14 cellular contexts compared by ENCODE assay signal in the genomic region with DNA sequence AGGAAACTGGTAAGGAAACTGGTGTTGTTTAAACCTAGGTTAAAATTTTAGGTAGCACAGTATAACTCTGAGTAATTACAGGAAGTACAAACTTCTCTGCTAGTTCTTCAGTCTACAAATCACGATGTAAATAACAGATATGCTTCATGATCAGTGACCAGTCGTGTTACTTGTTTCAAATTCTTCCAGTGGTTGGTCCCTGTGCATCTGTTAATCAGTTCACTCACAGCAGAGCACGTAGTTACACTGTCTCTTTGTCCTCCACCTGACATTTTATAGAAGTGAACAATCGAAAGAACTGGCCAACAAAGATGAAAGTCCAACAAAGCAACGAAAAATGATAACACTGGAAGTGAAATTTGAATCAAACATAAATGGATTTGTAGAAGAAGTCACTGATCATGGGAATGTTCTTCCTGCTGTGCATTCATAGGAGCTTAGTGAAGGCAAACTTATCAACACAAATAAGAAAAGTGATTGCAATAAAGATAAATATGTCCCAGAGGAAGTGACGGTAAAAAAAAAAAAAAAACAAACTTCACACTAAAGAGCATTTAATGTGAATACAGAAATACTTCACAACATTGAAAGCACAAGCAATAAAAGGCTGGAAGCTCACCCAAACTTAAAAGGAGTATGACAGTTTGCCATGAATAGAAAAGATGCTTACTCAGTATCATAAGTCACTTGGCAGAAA. TPM values are rescaled to one million over a fixed set of nuclear protein-coding genes. Genes with fewer than 3 reads are reported as not detected.
A peak's percentile ranks its signal among the peaks of the same experiment; 100 is the strongest.
DNase-seq lines count a peak whose midpoint lies in the region; ATAC-seq and TF ChIP-seq lines count a peak whose summit lies in the region.
"Had no signal": no experiment of that assay in that cellular context is flagged by ENCODE, and none has a peak within 500 bp of the region (broad histone marks: within the 10 kb centered on the region; RNA-seq: fewer than 3 reads in every experiment).

No MANE protein-coding gene starts in this region.

- peak; percentile 59 to 87 for ATAC-seq in CD4-positive, CD25-positive, alpha-beta regulatory T cell (ENCODE audit: low read depth in 2 of 2)
- peak; percentile 33 for ATAC-seq in body of pancreas
- ATAC-seq in mucosa of descending colon, result peak; percentile 79
- no peak for ATAC-seq in HG02588 (IDR thresholded peaks at IDR 0.05; ENCODE audit: unreplicated experiment)

- H3K36me3 Mint-ChIP-seq in CD4-positive, CD25-positive, alpha-beta regulatory T cell, result peaks cover 41% of the 10 kb centered on the region

- TF ChIP-seq CTCF in body of pancreas (IDR thresholded peaks at IDR 0.05), result no peak
- TF ChIP-seq CTCF in mucosa of descending colon (IDR thresholded peaks at IDR 0.05), result no peak

- peaks cover 16% of the 10 kb centered on the region for H3K4me1 ChIP-seq in CD4-positive, CD25-positive, alpha-beta regulatory T cell (ENCODE audit: control insufficient read depth, insufficient read depth, low read length, poor library complexity, severe bottlenecking)
- H3K4me1 ChIP-seq in body of pancreas, result peaks cover 16% of the 10 kb centered on the region
- peaks cover 19% of the 10 kb centered on the region for H3K4me1 ChIP-seq in mucosa of descending colon (ENCODE audit: low read depth)
- H3K4me1 ChIP-seq: BE2C had no signal

- peak overlapping the region; percentile 49 to 78 (median 74) for H3K4me3 Mint-ChIP-seq in CD4-positive, CD25-positive, alpha-beta regulatory T cell

- intact Hi-C loops in body of pancreas (cut with DNase I) (no loop called here), mucosa of descending colon (cut with DNase I, micrococcal nuclease) (no loop called here)

- 12 to 17% methylated on average over 6 of the region's 6 CpGs for WGBS in body of pancreas, 2 donors

- no peaks in the 10 kb centered on the region for H3K27me3 ChIP-seq in CD4-positive, CD25-positive, alpha-beta regulatory T cell (ENCODE audit: control insufficient read depth, insufficient read depth, low read length)
- H3K27me3 ChIP-seq in body of pancreas, result no peaks in the 10 kb centered on the region
- H3K27me3 ChIP-seq: ascending aorta, BE2C had no signal

- H3K4me1 Mint-ChIP-seq in CD4-positive, CD25-positive, alpha-beta regulatory T cell, result peaks cover 17 to 50% (median 44%) of the 10 kb centered on the region in 4 donors

- peak overlapping the region; percentile 69 for H3K27ac ChIP-seq in CD4-positive, CD25-positive, alpha-beta regulatory T cell (ENCODE audit: insufficient read depth, low read length, poor library complexity, severe bottlenecking)
- peak overlapping the region in 1 of 4 donors; percentile 24 for H3K27ac ChIP-seq in body of pancreas
- H3K27ac ChIP-seq: ascending aorta, epithelial cell of prostate had no signal

- no peaks in the 10 kb centered on the region for H3K27me3 Mint-ChIP-seq in CD4-positive, CD25-positive, alpha-beta regulatory T cell

- peak overlapping the region; percentile 71 to 94 (median 74) for H3K27ac Mint-ChIP-seq in CD4-positive, CD25-positive, alpha-beta regulatory T cell

- H3K4me3 ChIP-seq in CD4-positive, CD25-positive, alpha-beta regulatory T cell (ENCODE audit: low read depth, low read length), result peak overlapping the region; percentile 76
- no peak overlapping the region for H3K4me3 ChIP-seq in body of pancreas
- no peak overlapping the region for H3K4me3 ChIP-seq in mucosa of descending colon
- H3K4me3 ChIP-seq: ascending aorta had no signal

- peaks cover 28% of the 10 kb centered on the region for H3K36me3 ChIP-seq in CD4-positive, CD25-positive, alpha-beta regulatory T cell (ENCODE audit: control insufficient read depth, insufficient read depth, low read length)
- H3K36me3 ChIP-seq in body of pancreas (replicated peaks in 1 of 2; ENCODE audit: insufficient read depth in 1 of 2, low read depth in 2 of 2) (peaks cover 7 to 11% of the 10 kb centered on the region in 2 donors), mucosa of descending colon (ENCODE audit: low read depth) (no peaks in the 10 kb centered on the region)

- H3K9me3 Mint-ChIP-seq in CD4-positive, CD25-positive, alpha-beta regulatory T cell, result peaks cover 0 to 3% (median 0%) of the 10 kb centered on the region in 7 donors

- DNase-seq in CD4-positive, CD25-positive, alpha-beta regulatory T cell, result peak in 2 of 3 donors; percentile 62 to 64
- DNase-seq in HuH-7 (ENCODE audit: low spot score) (peak; percentile 38), body of pancreas (no peak), mucosa of descending colon (no peak), hypothalamus (lab: John Stamatoyannopoulos, UW) (no peak), NOMO-1 (lab: John Stamatoyannopoulos, UW; ENCODE audit: unreplicated experiment in 2 of 2) (no peak), NCI-H510A (lab: John Stamatoyannopoulos, UW) (no peak)
- DNase-seq: BE2C, GDM1, NCI-H1417 treated with DMSO at 0.1 percent for 48 hours had no signal

- no peaks in the 10 kb centered on the region for H3K9me3 ChIP-seq in CD4-positive, CD25-positive, alpha-beta regulatory T cell (ENCODE audit: control insufficient read depth in 2 of 2, low read length in 2 of 2)
- H3K9me3 ChIP-seq in body of pancreas, result no peaks in the 10 kb centered on the region
- H3K9me3 ChIP-seq in mucosa of descending colon, result no peaks in the 10 kb centered on the region
- H3K9me3 ChIP-seq: ascending aorta, BE2C had no signal

- no peak for TF ChIP-seq POLR2A in body of pancreas (IDR thresholded peaks at IDR 0.05)

RNA-seq across cellular contexts. Expression of gene EIF2AK2, which starts 7.0 kb away (rescaled TPM):
- 40.9 TPM for total RNA-seq in CD4-positive, CD25-positive, alpha-beta regulatory T cell
- polyA plus RNA-seq in CD4-positive, CD25-positive, alpha-beta regulatory T cell, result 10 to 100 TPM; 20.5 to 23.4 (median 22.4) TPM
- total RNA-seq in body of pancreas, result 10 to 100 TPM; 18.9 to 39.9 TPM
- 10 to 100 TPM; 27.5 to 48.8 (median 33.2) TPM for total RNA-seq in mucosa of descending colon

RNA-seq across cellular contexts. Expression of gene SULT6B1, which starts 38.7 kb away (rescaled TPM):
- not detected for total RNA-seq in CD4-positive, CD25-positive, alpha-beta regulatory T cell
- polyA plus RNA-seq in CD4-positive, CD25-positive, alpha-beta regulatory T cell, result not detected
- not detected for total RNA-seq in body of pancreas
- total RNA-seq in mucosa of descending colon, result not detected
- total RNA-seq: ascending aorta, myocyte had no signal

RNA-seq across cellular contexts. Expression of gene CEBPZOS, which starts 46.5 kb away (rescaled TPM):
- 33.1 TPM for total RNA-seq in CD4-positive, CD25-positive, alpha-beta regulatory T cell
- 10 to 100 TPM; 24.8 to 37.7 (median 29.8) TPM for polyA plus RNA-seq in CD4-positive, CD25-positive, alpha-beta regulatory T cell
- total RNA-seq in body of pancreas, result 10 to 100 TPM in 1 of 2 donors, 1 to 10 TPM in 1; 9.9 to 21.8 TPM
- 10 to 100 TPM; 34.2 to 50.5 (median 37.8) TPM for total RNA-seq in mucosa of descending colon

Comparison
In these comparisons a context has a peak if more than half of its experiments do, and no peak if none do; other contexts are left out.
1. DNase-seq: peak in CD4-positive, CD25-positive, alpha-beta regulatory T cell (2 of 3) and HuH-7 (single experiment); none in body of pancreas (0 of 4), mucosa of descending colon (0 of 3), hypothalamus (0 of 51), NOMO-1 (0 of 2) and NCI-H510A (single experiment).